ENCODE assay signal across 29 cellular contexts in genomic region chr3:87710028-87710427, GRCh38.
"Had no signal": no experiment of that assay in that cellular context is flagged by ENCODE, and none has a peak within 500 bp of the region (broad histone marks: within the 10 kb centered on the region; RNA-seq: fewer than 3 reads in every experiment).

No MANE protein-coding gene starts in this region.

- H3K4me3 Mint-ChIP-seq: natural killer cell; nephron; neural progenitor cell; stimulated activated effector memory CD8-positive, alpha-beta T cell treated with anti-CD3 and anti-CD28 coated beads, Interleukin-12 subunit alpha, Interleukin-12 subunit beta, amount 100 ng/mL, for 72 hours; stimulated activated naive CD8-positive, alpha-beta T cell treated with anti-CD3 and anti-CD28 coated beads, Interleukin-15, amount 100 ng/mL, for 72 hours; type B pancreatic cell had no signal

- H3K27me3 ChIP-seq: neural progenitor cell, ovary, right lobe of liver, sigmoid colon, suprapubic skin, testis, tibial artery, transverse colon, upper lobe of right lung, uterus had no signal

- H3K27ac ChIP-seq: neural progenitor cell, ovary, parathyroid adenoma, psoas muscle, right lobe of liver, sigmoid colon, suprapubic skin, testis, tibial artery, transverse colon, upper lobe of right lung, uterus had no signal

- H3K4me1 ChIP-seq: neural progenitor cell, parathyroid adenoma, psoas muscle, right lobe of liver, sigmoid colon, suprapubic skin, testis, tibial artery, transverse colon, upper lobe of right lung, uterus had no signal

- H2AFZ ChIP-seq: neural progenitor cell, parathyroid adenoma had no signal

- H3K36me3 Mint-ChIP-seq: natural killer cell; neural progenitor cell; stimulated activated effector memory CD8-positive, alpha-beta T cell treated with anti-CD3 and anti-CD28 coated beads, Interleukin-12 subunit alpha, Interleukin-12 subunit beta, amount 100 ng/mL, for 72 hours; type B pancreatic cell had no signal

- H3K4me1 Mint-ChIP-seq: natural killer cell; nephron; neural progenitor cell; stimulated activated effector memory CD8-positive, alpha-beta T cell treated with anti-CD3 and anti-CD28 coated beads, Interleukin-12 subunit alpha, Interleukin-12 subunit beta, amount 100 ng/mL, for 72 hours; stimulated activated naive CD8-positive, alpha-beta T cell treated with anti-CD3 and anti-CD28 coated beads, Interleukin-15, amount 100 ng/mL, for 72 hours had no signal

- H3K4me3 ChIP-seq: neural progenitor cell, ovary, psoas muscle, right lobe of liver, sigmoid colon, suprapubic skin, testis, tibial artery, transverse colon, upper lobe of right lung, uterus had no signal

- H3K27ac Mint-ChIP-seq: natural killer cell; nephron; neural progenitor cell; progenitor cell of endocrine pancreas; stimulated activated effector memory CD8-positive, alpha-beta T cell treated with anti-CD3 and anti-CD28 coated beads, Interleukin-12 subunit alpha, Interleukin-12 subunit beta, amount 100 ng/mL, for 72 hours; stimulated activated naive CD8-positive, alpha-beta T cell treated with anti-CD3 and anti-CD28 coated beads, Interleukin-15, amount 100 ng/mL, for 72 hours; type B pancreatic cell had no signal

- H3K79me2 ChIP-seq: parathyroid adenoma had no signal

- H3K9ac ChIP-seq: neural progenitor cell, parathyroid adenoma had no signal

- H3K9me3 Mint-ChIP-seq: stimulated activated naive CD8-positive, alpha-beta T cell treated with anti-CD3 and anti-CD28 coated beads, Interleukin-15, amount 100 ng/mL, for 72 hours had no signal

- H3K27me3 Mint-ChIP-seq: progenitor cell of endocrine pancreas; stimulated activated naive CD8-positive, alpha-beta T cell treated with anti-CD3 and anti-CD28 coated beads, Interleukin-15, amount 100 ng/mL, for 72 hours; type B pancreatic cell had no signal

- H3K36me3 ChIP-seq: neural progenitor cell, ovary, right lobe of liver, sigmoid colon, suprapubic skin, tibial artery, transverse colon, upper lobe of right lung, uterus had no signal

- H3K9me3 ChIP-seq: ovary, psoas muscle, right lobe of liver, suprapubic skin, testis, tibial artery, transverse colon, upper lobe of right lung, uterus had no signal

- H3K4me2 ChIP-seq: neural progenitor cell had no signal

- ATAC-seq: natural killer cell; psoas muscle; right cardiac atrium; right lobe of liver; stimulated activated effector memory CD8-positive, alpha-beta T cell treated with anti-CD3 and anti-CD28 coated beads, Interleukin-12 subunit alpha, Interleukin-12 subunit beta, amount 100 ng/mL, for 72 hours; stimulated activated naive CD8-positive, alpha-beta T cell treated with anti-CD3 and anti-CD28 coated beads, Interleukin-15, amount 100 ng/mL, for 72 hours; stimulated activated naive CD8-positive, alpha-beta T cell treated with anti-CD3 and anti-CD28 coated beads, Interleukin-15, Interleukin-2, amounts not matched to agents 100 U/mL and 50 U/mL, for 24 hours; upper lobe of right lung had no signal

- DNase-seq: natural killer cell; occipital lobe; ovary; posterior cingulate gyrus; psoas muscle; right cardiac atrium; right lobe of liver; sigmoid colon; small intestine; stimulated activated CD4-positive, alpha-beta T cell treated with anti-CD3 and anti-CD28 coated beads, Interleukin-15, amount 100 ng/mL, for 24 hours; stimulated activated CD4-positive, alpha-beta T cell treated with anti-CD3 and anti-CD28 coated beads, Interleukin-2, amount 100 ng/mL, for 24 hours; stimulated activated CD4-positive, alpha-beta T cell treated with anti-CD3 and anti-CD28 coated beads, Interleukin-2, amount 100 ng/mL, for 48 hours; stimulated activated CD4-positive, alpha-beta T cell treated with anti-CD3 and anti-CD28 coated beads, Interleukin-4, amount 100 ng/mL, for 24 hours; stimulated activated naive CD4-positive, alpha-beta T cell; stimulated activated naive CD8-positive, alpha-beta T cell treated with anti-CD3 and anti-CD28 coated beads, Interleukin-15, amount 100 ng/mL, for 72 hours; stimulated activated naive CD8-positive, alpha-beta T cell treated with anti-CD3 and anti-CD28 coated beads, Interleukin-15, Interleukin-2, amounts not matched to agents 100 U/mL and 50 U/mL, for 24 hours; substantia nigra; testis; tibial artery; transverse colon; upper lobe of right lung; uterus had no signal
